In genomic region chr2:152718047-152718908, GRCh38 we compare ENCODE assay signal across 1 cellular context.
A peak's percentile ranks its signal among the peaks of the same experiment; 100 is the strongest.
TF ChIP-seq lines count a peak whose summit lies in the region.

TSS of gene ARL6IP6 (plus strand) at chr2:152718620. CDS start at chr2:152718625, 5 bp downstream.

TF ChIP-seq in GM12878, 131 proteins besides CTCF, POLR2A, EP300 and RAD21 (continued from another document):
- TF ChIP-seq ELK1 (IDR thresholded peaks at IDR 0.05; ENCODE audit: low read depth, low read length): no peak
- 0 out of 2 replicates have a peak, but pooled peaks have one; percentile 63 for TF ChIP-seq STAT1 (conservative IDR thresholded peaks at IDR 0.05)
- no peak for TF ChIP-seq HDAC6 (IDR thresholded peaks at IDR 0.05; ENCODE audit: unreplicated experiment)
- TF ChIP-seq, protein P1, sequence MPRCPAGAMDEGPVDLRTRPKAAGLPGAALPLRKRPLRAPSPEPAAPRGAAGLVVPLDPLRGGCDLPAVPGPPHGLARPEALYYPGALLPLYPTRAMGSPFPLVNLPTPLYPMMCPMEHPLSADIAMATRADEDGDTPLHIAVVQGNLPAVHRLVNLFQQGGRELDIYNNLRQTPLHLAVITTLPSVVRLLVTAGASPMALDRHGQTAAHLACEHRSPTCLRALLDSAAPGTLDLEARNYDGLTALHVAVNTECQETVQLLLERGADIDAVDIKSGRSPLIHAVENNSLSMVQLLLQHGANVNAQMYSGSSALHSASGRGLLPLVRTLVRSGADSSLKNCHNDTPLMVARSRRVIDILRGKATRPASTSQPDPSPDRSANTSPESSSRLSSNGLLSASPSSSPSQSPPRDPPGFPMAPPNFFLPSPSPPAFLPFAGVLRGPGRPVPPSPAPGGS (IDR thresholded peaks at IDR 0.05; ENCODE audit: borderline replicate concordance, insufficient read depth, low read depth, low read length, poor library complexity, severe bottlenecking): no peak
- TF ChIP-seq NBN (IDR thresholded peaks at IDR 0.05): peak; percentile 99
- TF ChIP-seq HCFC1 (IDR thresholded peaks at IDR 0.05; ENCODE audit: low read length): peak; percentile 44
- peak; percentile 60 for TF ChIP-seq SIN3A (IDR thresholded peaks at IDR 0.05; ENCODE audit: low read depth, low read length)
- peak; percentile 97 for TF ChIP-seq JUND (IDR thresholded peaks at IDR 0.05; ENCODE audit: low read depth, low read length)
- TF ChIP-seq CBX5 (IDR thresholded peaks at IDR 0.05; ENCODE audit: low read depth): 0 out of 2 replicates have a peak, but pooled peaks have one; percentile 18
- TF ChIP-seq POLR2AphosphoS5 (IDR thresholded peaks at IDR 0.05; ENCODE audit: low read length): peak; percentile 84
- peak in 1 of 2 experiments; percentile 80; a peak in 2 of 3 replicates for TF ChIP-seq EGR1 (IDR thresholded peaks at IDR 0.05; ENCODE audit: borderline replicate concordance in 1 of 2, low read depth in 2 of 2, low read length in 2 of 2)
- TF ChIP-seq, protein P2, sequence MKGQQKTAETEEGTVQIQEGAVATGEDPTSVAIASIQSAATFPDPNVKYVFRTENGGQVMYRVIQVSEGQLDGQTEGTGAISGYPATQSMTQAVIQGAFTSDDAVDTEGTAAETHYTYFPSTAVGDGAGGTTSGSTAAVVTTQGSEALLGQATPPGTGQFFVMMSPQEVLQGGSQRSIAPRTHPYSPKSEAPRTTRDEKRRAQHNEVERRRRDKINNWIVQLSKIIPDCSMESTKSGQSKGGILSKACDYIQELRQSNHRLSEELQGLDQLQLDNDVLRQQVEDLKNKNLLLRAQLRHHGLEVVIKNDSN (IDR thresholded peaks at IDR 0.05; ENCODE audit: borderline replicate concordance, extremely low read length, insufficient read depth, low read depth, low read length): no peak
- TF ChIP-seq, protein P3, sequence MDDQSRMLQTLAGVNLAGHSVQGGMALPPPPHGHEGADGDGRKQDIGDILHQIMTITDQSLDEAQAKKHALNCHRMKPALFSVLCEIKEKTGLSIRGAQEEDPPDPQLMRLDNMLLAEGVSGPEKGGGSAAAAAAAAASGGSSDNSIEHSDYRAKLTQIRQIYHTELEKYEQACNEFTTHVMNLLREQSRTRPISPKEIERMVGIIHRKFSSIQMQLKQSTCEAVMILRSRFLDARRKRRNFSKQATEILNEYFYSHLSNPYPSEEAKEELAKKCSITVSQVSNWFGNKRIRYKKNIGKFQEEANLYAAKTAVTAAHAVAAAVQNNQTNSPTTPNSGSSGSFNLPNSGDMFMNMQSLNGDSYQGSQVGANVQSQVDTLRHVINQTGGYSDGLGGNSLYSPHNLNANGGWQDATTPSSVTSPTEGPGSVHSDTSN (IDR thresholded peaks at IDR 0.05; ENCODE audit: insufficient replicate concordance, low read depth, low read length): no peak
- TF ChIP-seq CHD4 (IDR thresholded peaks at IDR 0.05): no peak
- TF ChIP-seq TAF1 (IDR thresholded peaks at IDR 0.05; ENCODE audit: borderline replicate concordance, low read depth, low read length): peak; percentile 86
- peak; percentile 12 for TF ChIP-seq CUX1 (IDR thresholded peaks at IDR 0.05; ENCODE audit: insufficient replicate concordance, low read depth, low read length)
- TF ChIP-seq PML (IDR thresholded peaks at IDR 0.05; ENCODE audit: low read length): peak; percentile 74
- TF ChIP-seq NR2F1 (conservative IDR thresholded peaks at IDR 0.05): peak; percentile 90
- TF ChIP-seq KLF5 (IDR thresholded peaks at IDR 0.05; ENCODE audit: partially characterized antibody): peak; percentile 99
- TF ChIP-seq NR2C1 (IDR thresholded peaks at IDR 0.05): peak; percentile 87
- TF ChIP-seq ZBED1 (IDR thresholded peaks at IDR 0.05; ENCODE audit: borderline replicate concordance): 0 out of 2 replicates have a peak, but pooled peaks have one; percentile 26
- TF ChIP-seq ZNF207 (IDR thresholded peaks at IDR 0.05; ENCODE audit: borderline replicate concordance): peak; percentile 97; the same call in 1 of the 2 replicates
- TF ChIP-seq MTA2 (IDR thresholded peaks at IDR 0.05; ENCODE audit: low read depth): peak; percentile 31; the same call in 1 of the 2 replicates
- TF ChIP-seq MLLT1 (IDR thresholded peaks at IDR 0.05): peak; percentile 95
- TF ChIP-seq ZBTB4 (CRISPR knock-in tag; IDR thresholded peaks at IDR 0.05): 0 out of 2 replicates have a peak, but pooled peaks have one; percentile 19
- TF ChIP-seq POLR2AphosphoS2 (IDR thresholded peaks at IDR 0.05; ENCODE audit: low read depth, low read length): peak; percentile 77; the same call in 1 of the 2 replicates
- no peak for TF ChIP-seq YBX1 (IDR thresholded peaks at IDR 0.05)
- TF ChIP-seq HDGF (IDR thresholded peaks at IDR 0.05): no peak
- no peak for TF ChIP-seq ZNF24 (IDR thresholded peaks at IDR 0.05)
- TF ChIP-seq IKZF1 (conservative IDR thresholded peaks at IDR 0.05): peak; percentile 53
- TF ChIP-seq, protein P4, sequence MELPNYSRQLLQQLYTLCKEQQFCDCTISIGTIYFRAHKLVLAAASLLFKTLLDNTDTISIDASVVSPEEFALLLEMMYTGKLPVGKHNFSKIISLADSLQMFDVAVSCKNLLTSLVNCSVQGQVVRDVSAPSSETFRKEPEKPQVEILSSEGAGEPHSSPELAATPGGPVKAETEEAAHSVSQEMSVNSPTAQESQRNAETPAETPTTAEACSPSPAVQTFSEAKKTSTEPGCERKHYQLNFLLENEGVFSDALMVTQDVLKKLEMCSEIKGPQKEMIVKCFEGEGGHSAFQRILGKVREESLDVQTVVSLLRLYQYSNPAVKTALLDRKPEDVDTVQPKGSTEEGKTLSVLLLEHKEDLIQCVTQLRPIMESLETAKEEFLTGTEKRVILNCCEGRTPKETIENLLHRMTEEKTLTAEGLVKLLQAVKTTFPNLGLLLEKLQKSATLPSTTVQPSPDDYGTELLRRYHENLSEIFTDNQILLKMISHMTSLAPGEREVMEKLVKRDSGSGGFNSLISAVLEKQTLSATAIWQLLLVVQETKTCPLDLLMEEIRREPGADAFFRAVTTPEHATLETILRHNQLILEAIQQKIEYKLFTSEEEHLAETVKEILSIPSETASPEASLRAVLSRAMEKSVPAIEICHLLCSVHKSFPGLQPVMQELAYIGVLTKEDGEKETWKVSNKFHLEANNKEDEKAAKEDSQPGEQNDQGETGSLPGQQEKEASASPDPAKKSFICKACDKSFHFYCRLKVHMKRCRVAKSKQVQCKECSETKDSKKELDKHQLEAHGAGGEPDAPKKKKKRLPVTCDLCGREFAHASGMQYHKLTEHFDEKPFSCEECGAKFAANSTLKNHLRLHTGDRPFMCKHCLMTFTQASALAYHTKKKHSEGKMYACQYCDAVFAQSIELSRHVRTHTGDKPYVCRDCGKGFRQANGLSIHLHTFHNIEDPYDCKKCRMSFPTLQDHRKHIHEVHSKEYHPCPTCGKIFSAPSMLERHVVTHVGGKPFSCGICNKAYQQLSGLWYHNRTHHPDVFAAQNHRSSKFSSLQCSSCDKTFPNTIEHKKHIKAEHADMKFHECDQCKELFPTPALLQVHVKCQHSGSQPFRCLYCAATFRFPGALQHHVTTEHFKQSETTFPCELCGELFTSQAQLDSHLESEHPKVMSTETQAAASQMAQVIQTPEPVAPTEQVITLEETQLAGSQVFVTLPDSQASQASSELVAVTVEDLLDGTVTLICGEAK (IDR thresholded peaks at IDR 0.05; ENCODE audit: borderline replicate concordance): peak; percentile 52; the same call in 1 of the 2 replicates
- TF ChIP-seq, protein P5, sequence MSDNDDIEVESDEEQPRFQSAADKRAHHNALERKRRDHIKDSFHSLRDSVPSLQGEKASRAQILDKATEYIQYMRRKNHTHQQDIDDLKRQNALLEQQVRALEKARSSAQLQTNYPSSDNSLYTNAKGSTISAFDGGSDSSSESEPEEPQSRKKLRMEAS (IDR thresholded peaks at IDR 0.05; ENCODE audit: low read depth, low read length): peak; percentile 26; the same call in 1 of the 2 replicates
- TF ChIP-seq WRNIP1 (IDR thresholded peaks at IDR 0.05; ENCODE audit: borderline replicate concordance, low read depth, low read length): 0 out of 2 replicates have a peak, but pooled peaks have one; percentile 74
- TF ChIP-seq TCF12 (IDR thresholded peaks at IDR 0.05; ENCODE audit: low read depth, low read length): peak; percentile 34; the same call in 1 of the 2 replicates
- TF ChIP-seq SMAD5 (IDR thresholded peaks at IDR 0.05; ENCODE audit: low read depth): peak; percentile 82; the same call in 1 of the 2 replicates
- TF ChIP-seq, protein P6, sequence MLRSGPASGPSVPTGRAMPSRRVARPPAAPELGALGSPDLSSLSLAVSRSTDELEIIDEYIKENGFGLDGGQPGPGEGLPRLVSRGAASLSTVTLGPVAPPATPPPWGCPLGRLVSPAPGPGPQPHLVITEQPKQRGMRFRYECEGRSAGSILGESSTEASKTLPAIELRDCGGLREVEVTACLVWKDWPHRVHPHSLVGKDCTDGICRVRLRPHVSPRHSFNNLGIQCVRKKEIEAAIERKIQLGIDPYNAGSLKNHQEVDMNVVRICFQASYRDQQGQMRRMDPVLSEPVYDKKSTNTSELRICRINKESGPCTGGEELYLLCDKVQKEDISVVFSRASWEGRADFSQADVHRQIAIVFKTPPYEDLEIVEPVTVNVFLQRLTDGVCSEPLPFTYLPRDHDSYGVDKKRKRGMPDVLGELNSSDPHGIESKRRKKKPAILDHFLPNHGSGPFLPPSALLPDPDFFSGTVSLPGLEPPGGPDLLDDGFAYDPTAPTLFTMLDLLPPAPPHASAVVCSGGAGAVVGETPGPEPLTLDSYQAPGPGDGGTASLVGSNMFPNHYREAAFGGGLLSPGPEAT (IDR thresholded peaks at IDR 0.05; ENCODE audit: low read depth): peak; percentile 100
- TF ChIP-seq HDAC2 (IDR thresholded peaks at IDR 0.05): no peak
- peak; percentile 85 for TF ChIP-seq YY1 (IDR thresholded peaks at IDR 0.05; ENCODE audit: low read depth, low read length)
